Comparison of ENCODE assay signal across 19 cellular contexts in genomic region chrX:80667967-80668366, GRCh38.
DNase-seq lines count a peak whose midpoint lies in the region; ATAC-seq and TF ChIP-seq lines count a peak whose summit lies in the region.
"Had no signal": no experiment of that assay in that cellular context is flagged by ENCODE, and none has a peak within 500 bp of the region (broad histone marks: within the 10 kb centered on the region; RNA-seq: fewer than 3 reads in every experiment).

No MANE protein-coding gene starts in this region.

- no peaks in the 10 kb centered on the region for H4K20me1 ChIP-seq in PC-9 (ENCODE audit: insufficient read depth)

- H2AFZ ChIP-seq in PC-9 = no peak overlapping the region

- POLR2A ChIA-PET in PC-9 (lab: Charles Lee; ENCODE audit: unreplicated experiment) = no interaction called here

- H3K4me2 ChIP-seq in PC-9 = no peak overlapping the region

- peaks cover 7% of the 10 kb centered on the region for H3K9me3 Mint-ChIP-seq in stimulated activated effector memory CD8-positive, alpha-beta T cell treated with anti-CD3 and anti-CD28 coated beads, Interleukin-12 subunit alpha, Interleukin-12 subunit beta, amount 100 ng/mL, for 72 hours
- H3K9me3 Mint-ChIP-seq: CD8-positive, alpha-beta T cell had no signal

- no peaks in the 10 kb centered on the region for H3K9me2 ChIP-seq in PC-9 (ENCODE audit: insufficient read depth)

- H3K4me3 Mint-ChIP-seq in stimulated activated effector memory CD8-positive, alpha-beta T cell treated with anti-CD3 and anti-CD28 coated beads, Interleukin-12 subunit alpha, Interleukin-12 subunit beta, amount 100 ng/mL, for 72 hours = no peak overlapping the region
- H3K4me3 Mint-ChIP-seq: CD8-positive, alpha-beta T cell had no signal

- CTCF ChIA-PET in PC-9 (lab: Charles Lee) = no interaction called here

- H3F3A ChIP-seq in PC-9 (ENCODE audit: insufficient read depth, low read depth) = no peaks in the 10 kb centered on the region

- TF ChIP-seq CTCF in PC-9 (conservative IDR thresholded peaks at IDR 0.05) = no peak

- H3K36me3 Mint-ChIP-seq in stimulated activated effector memory CD8-positive, alpha-beta T cell treated with anti-CD3 and anti-CD28 coated beads, Interleukin-12 subunit alpha, Interleukin-12 subunit beta, amount 100 ng/mL, for 72 hours = peaks cover 14% of the 10 kb centered on the region

- no peaks in the 10 kb centered on the region for H3K27me3 ChIP-seq in PC-9 (ENCODE audit: insufficient read depth, low read depth)

- H3K27ac ChIP-seq in PC-9 = no peak overlapping the region

- BruUV-seq in PC-9 (replicated peaks; lab: Mats Ljungman, UMichigan) = no TSS peak

- no peak overlapping the region for H3K27ac Mint-ChIP-seq in stimulated activated effector memory CD8-positive, alpha-beta T cell treated with anti-CD3 and anti-CD28 coated beads, Interleukin-12 subunit alpha, Interleukin-12 subunit beta, amount 100 ng/mL, for 72 hours
- H3K27ac Mint-ChIP-seq: CD8-positive, alpha-beta T cell had no signal

- H3K79me2 ChIP-seq in PC-9 (ENCODE audit: low read depth) = no peaks in the 10 kb centered on the region

- no peaks in the 10 kb centered on the region for H3K4me1 ChIP-seq in PC-9 (replicated peaks; ENCODE audit: insufficient read depth)

- intact Hi-C loops in PC-9 (cut with micrococcal nuclease; ENCODE audit: unreplicated experiment) = no loop called here

- H3K4me3 ChIP-seq in PC-9 = no peak overlapping the region

- ATAC-seq in HG03280 (IDR thresholded peaks at IDR 0.05; ENCODE audit: unreplicated experiment) = peak; percentile 71
- peak; percentile 88 for ATAC-seq in stimulated activated effector memory CD8-positive, alpha-beta T cell treated with anti-CD3 and anti-CD28 coated beads, Interleukin-12 subunit alpha, Interleukin-12 subunit beta, amount 100 ng/mL, for 72 hours
- ATAC-seq: CD8-positive, alpha-beta T cell had no signal

- H3K36me3 ChIP-seq in PC-9 (ENCODE audit: low read depth) = no peaks in the 10 kb centered on the region

- peak; percentile 19 for DNase-seq in activated CD4-positive, alpha-beta T cell treated with anti-CD3 and anti-CD28 coated beads for 48 hours
- no peak for DNase-seq in activated CD4-positive, alpha-beta T cell treated with anti-CD3 and anti-CD28 coated beads for 1 hour
- DNase-seq in stimulated activated CD4-positive, alpha-beta T cell treated with anti-CD3 and anti-CD28 coated beads, Interleukin-15, amount 100 ng/mL, for 24 hours = peak; percentile 4
- no peak for DNase-seq in stimulated activated CD4-positive, alpha-beta T cell treated with anti-CD3 and anti-CD28 coated beads, Interleukin-4, amount 100 ng/mL, for 1 hour
- DNase-seq in stimulated activated effector memory CD8-positive, alpha-beta T cell treated with anti-CD3 and anti-CD28 coated beads, Interleukin-12 subunit alpha, Interleukin-12 subunit beta, amount 100 ng/mL, for 72 hours (ENCODE audit: low spot score in 2 of 2) = peak in 1 of 2 donors; percentile 47
- DNase-seq in PC-9 (no peak), NCI-H2227 treated with DMSO at 0.1 percent for 48 hours (lab: John Stamatoyannopoulos, UW) (no peak)
- DNase-seq: CD8-positive, alpha-beta T cell; DMS79 treated with DMSO at 0.1 percent for 48 hours; H7; KBM-7; MV-4-11; NCI-H1417; NCI-H1930; NCI-H446; NCI-H69; RPMI8226; SIG-M5 had no signal

- H3K9me3 ChIP-seq in PC-9 (ENCODE audit: insufficient read depth, low read depth) = no peaks in the 10 kb centered on the region

- peaks cover 11% of the 10 kb centered on the region for H3K4me1 Mint-ChIP-seq in stimulated activated effector memory CD8-positive, alpha-beta T cell treated with anti-CD3 and anti-CD28 coated beads, Interleukin-12 subunit alpha, Interleukin-12 subunit beta, amount 100 ng/mL, for 72 hours

Comparison
In these comparisons a context has a peak if more than half of its experiments do, and no peak if none do; other contexts are left out.
1. DNase-seq: peak in activated CD4-positive, alpha-beta T cell treated with anti-CD3 and anti-CD28 coated beads for 48 hours (single experiment) and stimulated activated CD4-positive, alpha-beta T cell treated with anti-CD3 and anti-CD28 coated beads, Interleukin-15, amount 100 ng/mL, for 24 hours (single experiment); none in activated CD4-positive, alpha-beta T cell treated with anti-CD3 and anti-CD28 coated beads for 1 hour (single experiment), stimulated activated CD4-positive, alpha-beta T cell treated with anti-CD3 and anti-CD28 coated beads, Interleukin-4, amount 100 ng/mL, for 1 hour (single experiment), PC-9 (0 of 2) and NCI-H2227 treated with DMSO at 0.1 percent for 48 hours (single experiment).